32 cellular contexts compared by ENCODE assay signal in genomic region chr4:147325566-147325965, GRCh38.
DNase-seq lines count a peak whose midpoint lies in the region; ATAC-seq and TF ChIP-seq lines count a peak whose summit lies in the region.
"Had no signal": no experiment of that assay in that cellular context is flagged by ENCODE, and none has a peak within 500 bp of the region (broad histone marks: within the 10 kb centered on the region; RNA-seq: fewer than 3 reads in every experiment).

No MANE protein-coding gene starts in this region.

- no peak overlapping the region for H2BK15ac ChIP-seq in mesenchymal stem cell (ENCODE audit: low read depth, poor library complexity, severe bottlenecking)

- 61% methylated on average over 1 of the region's 3 CpGs for WGBS in mesenchymal stem cell

- H3K23ac ChIP-seq in mesenchymal stem cell (ENCODE audit: low read length in 2 of 2) = no peak overlapping the region

- no peaks in the 10 kb centered on the region for H3K79me1 ChIP-seq in mesenchymal stem cell (replicated peaks; ENCODE audit: low read length, poor library complexity, severe bottlenecking)

- H4K91ac ChIP-seq in mesenchymal stem cell (ENCODE audit: low read length) = no peak overlapping the region

- H2BK5ac ChIP-seq in mesenchymal stem cell (ENCODE audit: low read depth, low read length, poor library complexity, severe bottlenecking) = no peak overlapping the region

- H3K4me1 Mint-ChIP-seq in T-helper 2 cell treated with Interferon-gamma antibody and Interleukin-4, amounts not matched to agents 5 μg/mL and 100 μg/mL, for 36 hours (ENCODE audit: low read depth) = no peaks in the 10 kb centered on the region
- H3K4me1 Mint-ChIP-seq in CD8-positive, alpha-beta T cell (ENCODE audit: low read depth) = no peaks in the 10 kb centered on the region
- H3K4me1 Mint-ChIP-seq: activated CD4-positive, alpha-beta T cell treated with anti-CD3 and anti-CD28 coated beads, Interleukin-2, amount 10 ng/mL, durations not matched to agents 24 days and 14 days had no signal

- no peak overlapping the region for H3K14ac ChIP-seq in mesenchymal stem cell (ENCODE audit: low read length in 2 of 2)

- H3K27ac ChIP-seq in mesenchymal stem cell (ENCODE audit: low read length, poor library complexity, severe bottlenecking) = no peak overlapping the region
- H3K27ac ChIP-seq in CD8-positive, alpha-beta T cell (ENCODE audit: low read depth, low read length) = no peak overlapping the region
- H3K27ac ChIP-seq: brain microvascular endothelial cell, colonic mucosa, ovary, tibial nerve had no signal

- no peak for ATAC-seq in HG02588 (IDR thresholded peaks at IDR 0.05; ENCODE audit: unreplicated experiment)
- ATAC-seq in CD8-positive, alpha-beta T cell = no peak
- ATAC-seq: effector memory CD8-positive, alpha-beta T cell; left ventricle myocardium superior; natural killer cell treated with Interleukin-12 subunit alpha and Interleukin-12 subunit beta and Interleukin-15 and Interleukin-18, amount 100 ng/mL, for 72 hours; PC-3; Right ventricle myocardium inferior had no signal

- H2AK5ac ChIP-seq in mesenchymal stem cell (ENCODE audit: low read length, severe bottlenecking) = no peak overlapping the region

- H3K4me3 ChIP-seq in AG10803 (ENCODE audit: low read length) = no peak overlapping the region
- H3K4me3 ChIP-seq in mesenchymal stem cell (ENCODE audit: insufficient read depth in 1 of 2, low read depth in 1 of 2, low read length in 2 of 2) = no peak overlapping the region
- H3K4me3 ChIP-seq in CD8-positive, alpha-beta T cell (ENCODE audit: low read depth, low read length) = no peak overlapping the region
- H3K4me3 ChIP-seq: colonic mucosa, ovary, smooth muscle cell, tibial nerve had no signal

- H2BK12ac ChIP-seq in mesenchymal stem cell (ENCODE audit: low read length in 2 of 2) = no peak overlapping the region

- H3K27me3 Mint-ChIP-seq in T-helper 2 cell treated with Interferon-gamma antibody and Interleukin-4, amounts not matched to agents 5 μg/mL and 100 μg/mL, for 36 hours (ENCODE audit: low read depth) = no peaks in the 10 kb centered on the region
- no peaks in the 10 kb centered on the region for H3K27me3 Mint-ChIP-seq in CD8-positive, alpha-beta T cell (ENCODE audit: low read depth)
- H3K27me3 Mint-ChIP-seq: activated CD4-positive, alpha-beta T cell treated with anti-CD3 and anti-CD28 coated beads, Interleukin-2, amount 10 ng/mL, durations not matched to agents 24 days and 14 days; effector memory CD8-positive, alpha-beta T cell; natural killer cell treated with Interleukin-12 subunit alpha and Interleukin-12 subunit beta and Interleukin-15 and Interleukin-18, amount 100 ng/mL, for 72 hours had no signal

- H4K8ac ChIP-seq in mesenchymal stem cell (ENCODE audit: low read length) = no peak overlapping the region

- intact Hi-C loops in CD8-positive, alpha-beta T cell (cut with DNase I, micrococcal nuclease) = no loop called here

- H3K27ac Mint-ChIP-seq in T-helper 2 cell treated with Interferon-gamma antibody and Interleukin-4, amounts not matched to agents 5 μg/mL and 100 μg/mL, for 36 hours = no peak overlapping the region
- no peak overlapping the region for H3K27ac Mint-ChIP-seq in CD8-positive, alpha-beta T cell
- H3K27ac Mint-ChIP-seq: activated CD4-positive, alpha-beta T cell treated with anti-CD3 and anti-CD28 coated beads, Interleukin-2, amount 10 ng/mL, durations not matched to agents 24 days and 14 days; effector memory CD8-positive, alpha-beta T cell; natural killer cell treated with Interleukin-12 subunit alpha and Interleukin-12 subunit beta and Interleukin-15 and Interleukin-18, amount 100 ng/mL, for 72 hours had no signal

- H3K9me3 Mint-ChIP-seq in T-helper 2 cell treated with Interferon-gamma antibody and Interleukin-4, amounts not matched to agents 5 μg/mL and 100 μg/mL, for 36 hours = no peaks in the 10 kb centered on the region
- H3K9me3 Mint-ChIP-seq in CD8-positive, alpha-beta T cell = no peaks in the 10 kb centered on the region
- H3K9me3 Mint-ChIP-seq: activated CD4-positive, alpha-beta T cell treated with anti-CD3 and anti-CD28 coated beads, Interleukin-2, amount 10 ng/mL, durations not matched to agents 24 days and 14 days; effector memory CD8-positive, alpha-beta T cell had no signal

- CTCF ChIA-PET in CD8-positive, alpha-beta T cell (lab: Charles Lee) = no interaction called here

- no peak overlapping the region for H3K18ac ChIP-seq in mesenchymal stem cell (ENCODE audit: low read depth in 1 of 2, low read length in 2 of 2)

- TF ChIP-seq CTCF in AG10803 (conservative IDR thresholded peaks at IDR 0.05; ENCODE audit: low read length) = no peak
- TF ChIP-seq CTCF in CD8-positive, alpha-beta T cell (IDR thresholded peaks at IDR 0.05) = no peak

- no peaks in the 10 kb centered on the region for H3K27me3 ChIP-seq in mesenchymal stem cell (ENCODE audit: control insufficient read depth in 1 of 2, insufficient read depth in 1 of 2, low read length in 2 of 2)
- no peaks in the 10 kb centered on the region for H3K27me3 ChIP-seq in CD8-positive, alpha-beta T cell (ENCODE audit: insufficient read depth, low read length)
- H3K27me3 ChIP-seq: brain microvascular endothelial cell, colonic mucosa, ovary, tibial nerve had no signal

- no peaks in the 10 kb centered on the region for H3K9me3 ChIP-seq in mesenchymal stem cell (ENCODE audit: control insufficient read depth, low read length)
- H3K9me3 ChIP-seq in CD8-positive, alpha-beta T cell (ENCODE audit: low read length) = no peaks in the 10 kb centered on the region
- H3K9me3 ChIP-seq: Caco-2, colonic mucosa, ovary, tibial nerve had no signal

- DNase-seq in AG10803 (ENCODE audit: low read depth) (peak; percentile 69), MV-4-11 (lab: John Stamatoyannopoulos, UW) (peak; percentile 80), dedifferentiated amniotic fluid mesenchymal stem cell (ENCODE audit: extremely low spot score) (peak; percentile 51), mesenchymal stem cell (no peak), anterior cingulate cortex (lab: John Stamatoyannopoulos, UW) (no peak)
- no peak for DNase-seq in T-helper 2 cell treated with Interferon-gamma antibody and Interleukin-4, amounts not matched to agents 5 μg/mL and 100 μg/mL, for 36 hours (ENCODE audit: low spot score)
- no peak for DNase-seq in CD8-positive, alpha-beta T cell
- DNase-seq: ACHN; activated CD4-positive, alpha-beta T cell treated with anti-CD3 and anti-CD28 coated beads, Interleukin-2, amount 10 ng/mL, durations not matched to agents 24 days and 14 days; activated gamma-delta T cell treated with Interleukin-2 at 50 U/mL for 16 hours; activated T-cell treated with anti-CD3 and anti-CD28 coated beads, Interleukin-2, amount 50 U/mL, for 1 hour; brain microvascular endothelial cell; C1 segment of cervical spinal cord; Caco-2; colonic mucosa; DMS79; effector memory CD8-positive, alpha-beta T cell; GF-D8; left ventricle myocardium superior; NCI-H146; NCI-H2107; NCI-H446 treated with DMSO at 0.1 percent for 48 hours; ovary; stimulated activated CD4-positive, alpha-beta T cell treated with anti-CD3 and anti-CD28 coated beads, Interleukin-2, amount 100 ng/mL, for 24 hours; SW 1271; T1000 had no signal

- no peak overlapping the region for H3K4ac ChIP-seq in mesenchymal stem cell (ENCODE audit: low read depth in 1 of 2, low read length in 2 of 2)

- H3K36me3 ChIP-seq in mesenchymal stem cell (ENCODE audit: control insufficient read depth in 1 of 2, insufficient read depth in 2 of 2, low read depth in 1 of 2, low read length in 2 of 2) = no peaks in the 10 kb centered on the region
- no peaks in the 10 kb centered on the region for H3K36me3 ChIP-seq in CD8-positive, alpha-beta T cell (ENCODE audit: insufficient read depth, low read length)
- H3K36me3 ChIP-seq: brain microvascular endothelial cell, colonic mucosa, ovary, tibial nerve had no signal

- H3K4me1 ChIP-seq in mesenchymal stem cell (ENCODE audit: control insufficient read depth, insufficient read depth, low read depth, low read length) = no peaks in the 10 kb centered on the region
- H3K4me1 ChIP-seq in CD8-positive, alpha-beta T cell (ENCODE audit: insufficient read depth, low read length) = no peaks in the 10 kb centered on the region
- H3K4me1 ChIP-seq: Caco-2, colonic mucosa had no signal

- H3K4me3 Mint-ChIP-seq in T-helper 2 cell treated with Interferon-gamma antibody and Interleukin-4, amounts not matched to agents 5 μg/mL and 100 μg/mL, for 36 hours = no peak overlapping the region
- H3K4me3 Mint-ChIP-seq in CD8-positive, alpha-beta T cell = no peak overlapping the region
- H3K4me3 Mint-ChIP-seq: activated CD4-positive, alpha-beta T cell treated with anti-CD3 and anti-CD28 coated beads, Interleukin-2, amount 10 ng/mL, durations not matched to agents 24 days and 14 days; effector memory CD8-positive, alpha-beta T cell; natural killer cell treated with Interleukin-12 subunit alpha and Interleukin-12 subunit beta and Interleukin-15 and Interleukin-18, amount 100 ng/mL, for 72 hours had no signal

- no peak overlapping the region for H2AFZ ChIP-seq in mesenchymal stem cell (ENCODE audit: low read depth, low read length)

- H3K9ac ChIP-seq in mesenchymal stem cell (ENCODE audit: low read length) = peak overlapping the region; percentile 41

- H3K4me2 ChIP-seq in mesenchymal stem cell (ENCODE audit: low read length, poor library complexity, severe bottlenecking) = no peak overlapping the region

- H2BK120ac ChIP-seq in mesenchymal stem cell (ENCODE audit: low read depth, low read length) = no peak overlapping the region

- no peaks in the 10 kb centered on the region for H3K36me3 Mint-ChIP-seq in T-helper 2 cell treated with Interferon-gamma antibody and Interleukin-4, amounts not matched to agents 5 μg/mL and 100 μg/mL, for 36 hours (ENCODE audit: low read depth)
- no peaks in the 10 kb centered on the region for H3K36me3 Mint-ChIP-seq in CD8-positive, alpha-beta T cell
- H3K36me3 Mint-ChIP-seq: natural killer cell treated with Interleukin-12 subunit alpha and Interleukin-12 subunit beta and Interleukin-15 and Interleukin-18, amount 100 ng/mL, for 72 hours had no signal

- POLR2A ChIA-PET in CD8-positive, alpha-beta T cell (lab: Charles Lee) = no interaction called here

Comparison
In these comparisons a context has a peak if more than half of its experiments do, and no peak if none do; other contexts are left out.
1. DNase-seq: peak in AG10803 (single experiment), MV-4-11 (single experiment) and dedifferentiated amniotic fluid mesenchymal stem cell (single experiment); none in mesenchymal stem cell (single experiment), T-helper 2 cell treated with Interferon-gamma antibody and Interleukin-4, amounts not matched to agents 5 μg/mL and 100 μg/mL, for 36 hours (single experiment), anterior cingulate cortex (0 of 58) and CD8-positive, alpha-beta T cell (0 of 7).